Comparison of ENCODE assay signal across 10 cellular contexts in genomic region chr20:35262734-35263608, GRCh38. TPM values are rescaled to one million over a fixed set of nuclear protein-coding genes. Genes with fewer than 3 reads are reported as not detected.
DNase-seq lines count a peak whose midpoint lies in the region; ATAC-seq, FAIRE-seq and TF ChIP-seq lines count a peak whose summit lies in the region.
"Not testable (repeated sequence)": the region's sequence is repeated elsewhere in the genome, so short reads cannot be mapped to it uniquely, and the experiment has no call there.
"Had no signal": no experiment of that assay in that cellular context is flagged by ENCODE, and none has a peak within 500 bp of the region (broad histone marks: within the 10 kb centered on the region; RNA-seq: fewer than 3 reads in every experiment).

No MANE protein-coding gene starts in this region.

- not testable (repeated sequence) for H2AFZ ChIP-seq in endothelial cell of umbilical vein (ENCODE audit: low read depth, low read length)

- peaks cover 31% of the 10 kb centered on the region for H3K36me3 Mint-ChIP-seq in stimulated activated effector memory CD8-positive, alpha-beta T cell treated with anti-CD3 and anti-CD28 coated beads, Interleukin-12 subunit alpha, Interleukin-12 subunit beta, amount 100 ng/mL, for 72 hours

- not testable (repeated sequence) for H3K4me3 Mint-ChIP-seq in stimulated activated effector memory CD8-positive, alpha-beta T cell treated with anti-CD3 and anti-CD28 coated beads, Interleukin-12 subunit alpha, Interleukin-12 subunit beta, amount 100 ng/mL, for 72 hours

- TF ChIP-seq CTCF in AG04450 (IDR thresholded peaks at IDR 0.05; ENCODE audit: low read depth, low read length) = peak; percentile 31
- TF ChIP-seq CTCF in endothelial cell of umbilical vein (IDR thresholded peaks at IDR 0.05; ENCODE audit: extremely low read depth in 1 of 2, insufficient read depth in 1 of 2, low read depth in 1 of 2, low read length in 2 of 2) = not testable (repeated sequence)

- not testable (repeated sequence) for H4K20me1 ChIP-seq in endothelial cell of umbilical vein (replicated peaks; ENCODE audit: control insufficient read depth, extremely low read depth, insufficient read depth, low read length)

- peak overlapping the region; percentile 79 for H3K27ac Mint-ChIP-seq in stimulated activated effector memory CD8-positive, alpha-beta T cell treated with anti-CD3 and anti-CD28 coated beads, Interleukin-12 subunit alpha, Interleukin-12 subunit beta, amount 100 ng/mL, for 72 hours

- not testable (repeated sequence) for H3K9ac ChIP-seq in endothelial cell of umbilical vein (replicated peaks; ENCODE audit: extremely low read depth, insufficient read depth, low read length)
- H3K9ac ChIP-seq in iPS-18a (ENCODE audit: low read length) = peak overlapping the region; percentile 55

- H3K27ac ChIP-seq in AG04450 (ENCODE audit: low read depth, low read length) = peak overlapping the region; percentile 47
- not testable (repeated sequence) for H3K27ac ChIP-seq in endothelial cell of umbilical vein (ENCODE audit: insufficient read depth, low read depth, low read length)
- H3K27ac ChIP-seq in iPS-18a (ENCODE audit: low read length) = peak overlapping the region; percentile 82

- H3K27me3 ChIP-seq in AG04450 (ENCODE audit: control insufficient read depth, insufficient read depth, low read length); HAP-1 (ENCODE audit: low read depth); endothelial cell of umbilical vein (ENCODE audit: control insufficient read depth in 2 of 2, insufficient read depth in 2 of 2, low read length in 2 of 2); iPS-18a (ENCODE audit: control insufficient read depth, insufficient read depth, low read length): not testable (repeated sequence)

- H3K4me2 ChIP-seq in endothelial cell of umbilical vein (ENCODE audit: insufficient read depth, low read length) = not testable (repeated sequence)

- FAIRE-seq in endothelial cell of umbilical vein (lab: Jason Lieb, UNC) = peak; percentile 60

- peaks cover 34% of the 10 kb centered on the region for H3K4me1 ChIP-seq in HAP-1
- not testable (repeated sequence) for H3K4me1 ChIP-seq in endothelial cell of umbilical vein (ENCODE audit: control insufficient read depth, extremely low read depth, insufficient read depth, low read length)
- H3K4me1 ChIP-seq in iPS-18a (ENCODE audit: control insufficient read depth, low read depth, low read length) = peaks cover 33% of the 10 kb centered on the region

- H3K4me3 ChIP-seq in AG04450 (ENCODE audit: low read depth, low read length); endothelial cell of umbilical vein (replicated peaks in 1 of 3; ENCODE audit: insufficient read depth in 1 of 3, low read depth in 1 of 3, low read length in 3 of 3); iPS-18a (ENCODE audit: low read length): not testable (repeated sequence)
- H3K4me3 ChIP-seq in HAP-1 = peak overlapping the region; percentile 15

- in situ Hi-C loops in HAP-1 (cut with MboI; ENCODE audit: low sequenced_read_pairs) = not testable (repeated sequence)

- CTCF ChIA-PET in AG04450 (lab: Charles Lee) (interaction anchor here (0.5 to 4.2 kb wide), 10 partner anchors 22 to 419 kb away, joined by 3 to 33 read pairs (median 6); no protein-coding TSS in a partner anchor), endothelial cell of umbilical vein (lab: Charles Lee) (interaction anchor here (0.6 to 11.4 kb wide), 8 partner anchors 76 to 411 kb away, joined by 3 to 177 read pairs (median 3); partner anchors contain the start of gene EDEM2)

- not testable (repeated sequence) for H3K9me3 Mint-ChIP-seq in stimulated activated effector memory CD8-positive, alpha-beta T cell treated with anti-CD3 and anti-CD28 coated beads, Interleukin-12 subunit alpha, Interleukin-12 subunit beta, amount 100 ng/mL, for 72 hours

- TF ChIP-seq POLR2A in endothelial cell of umbilical vein (IDR thresholded peaks at IDR 0.05; ENCODE audit: low read depth, low read length) = not testable (repeated sequence)

- intact Hi-C loops in endothelial cell of umbilical vein (cut with micrococcal nuclease) = not testable (repeated sequence)

- BruUV-seq in endothelial cell of umbilical vein (replicated peaks; lab: Mats Ljungman, UMichigan) = not testable (repeated sequence)

- peaks cover 18% of the 10 kb centered on the region for H3K4me1 Mint-ChIP-seq in stimulated activated effector memory CD8-positive, alpha-beta T cell treated with anti-CD3 and anti-CD28 coated beads, Interleukin-12 subunit alpha, Interleukin-12 subunit beta, amount 100 ng/mL, for 72 hours

- dilution Hi-C loops in endothelial cell of umbilical vein (cut with MboI; ENCODE audit: extremely low pct_ligation_motif_present, low sequenced_read_pairs) = loop anchor here (25.0 kb wide), 1 partner anchor 426 kb away; the partner anchor contains the start of gene NCOA6

- not testable (repeated sequence) for ATAC-seq in stimulated activated effector memory CD8-positive, alpha-beta T cell treated with anti-CD3 and anti-CD28 coated beads, Interleukin-12 subunit alpha, Interleukin-12 subunit beta, amount 100 ng/mL, for 72 hours

- DNase-seq in AG04450 (ENCODE audit: low read depth, low spot score) = peak; percentile 34
- DNase-seq in HAP-1 (ENCODE audit: low spot score in 2 of 2) = peak; percentile 93 to 97
- DNase-seq in NCI-H226 = peak; percentile 97
- DNase-seq in amniotic epithelial cell (ENCODE audit: low read depth) = peak; percentile 89
- DNase-seq in endothelial cell of umbilical vein (ENCODE audit: low read depth, low spot score) = peak; percentile 40
- peak; percentile 74 for DNase-seq in mucosa of gallbladder (ENCODE audit: low spot score)
- DNase-seq in stimulated activated effector memory CD8-positive, alpha-beta T cell treated with anti-CD3 and anti-CD28 coated beads, Interleukin-12 subunit alpha, Interleukin-12 subunit beta, amount 100 ng/mL, for 72 hours (ENCODE audit: low spot score in 2 of 2) = not testable (repeated sequence)

- POLR2A ChIA-PET in AG04450 (lab: Yijun Ruan, JAX) = interaction anchor here (0.6 to 0.7 kb wide), 5 partner anchors 12 to 260 kb away, joined by 3 to 8 read pairs (median 5); no protein-coding TSS in a partner anchor
- POLR2A ChIA-PET in endothelial cell of umbilical vein (lab: Charles Lee) = interaction anchor here (1.2 kb wide), 1 partner anchor 43 kb away, joined by 3 read pairs; no protein-coding TSS in a partner anchor

- not testable (repeated sequence) for H3K9me3 ChIP-seq in AG04450 (ENCODE audit: control insufficient read depth, insufficient read depth, low read length); HAP-1; endothelial cell of umbilical vein (replicated peaks; ENCODE audit: control insufficient read depth, insufficient read depth, low read length); iPS-18a (ENCODE audit: control insufficient read depth, low read depth, low read length)

- not testable (repeated sequence) for H3K79me2 ChIP-seq in endothelial cell of umbilical vein (ENCODE audit: control insufficient read depth, insufficient read depth, low read length)

- not testable (repeated sequence) for H3K9me1 ChIP-seq in endothelial cell of umbilical vein (replicated peaks; ENCODE audit: control insufficient read depth, extremely low read depth, insufficient read depth, low read length)

- not testable (repeated sequence) for H3K36me3 ChIP-seq in HAP-1 (replicated peaks); endothelial cell of umbilical vein (ENCODE audit: control insufficient read depth in 2 of 2, extremely low read depth in 1 of 2, insufficient read depth in 2 of 2, low read length in 2 of 2); iPS-18a (ENCODE audit: control insufficient read depth, low read depth, low read length)

RNA-seq across cellular contexts. Expression of gene MMP24OS, which starts 15.0 kb away (rescaled TPM):
- polyA plus RNA-seq in AG04450 (2011; rRNA removed) (35.3 and 44.9 TPM in 2 replicates), endothelial cell of umbilical vein (35.1 and 43.2 TPM in 2 replicates)
- 30.3 and 34.6 TPM in 2 replicates for polyA minus RNA-seq in AG04450 (2011; rRNA and poly(A)+ RNA removed)
- total RNA-seq in endothelial cell of umbilical vein (52.8 and 55.6 TPM in 2 replicates), mucosa of gallbladder (123 TPM)
- 25.2 and 33.9 TPM in 2 replicates for polyA plus RNA-seq in endothelial cell of umbilical vein (2011; cell fraction: cytosol; rRNA removed)
- 18.0 and 21.5 TPM in 2 replicates for polyA plus RNA-seq in endothelial cell of umbilical vein (2011; cell fraction: nucleus; rRNA removed)
- 31.8 and 52.0 TPM in 2 replicates for polyA plus RNA-seq in endothelial cell of umbilical vein (2012)
- polyA minus RNA-seq in endothelial cell of umbilical vein = 15.2 and 20.2 TPM in 2 replicates
- polyA minus RNA-seq in endothelial cell of umbilical vein (2011; cell fraction: cytosol; rRNA and poly(A)+ RNA removed) = 19.6 TPM
- 15.6 and 16.3 TPM in 2 replicates for polyA minus RNA-seq in endothelial cell of umbilical vein (2011; cell fraction: nucleus; rRNA and poly(A)+ RNA removed)

RNA-seq across cellular contexts. Expression of gene EIF6, which starts 21.6 kb away (rescaled TPM):
- 133 and 157 TPM in 2 replicates for polyA plus RNA-seq in AG04450 (2011; rRNA removed)
- polyA minus RNA-seq in AG04450 (2011; rRNA and poly(A)+ RNA removed) = 111 and 146 TPM in 2 replicates
- 124 and 153 TPM in 2 replicates for total RNA-seq in endothelial cell of umbilical vein
- polyA plus RNA-seq in endothelial cell of umbilical vein = 286 and 383 TPM in 2 replicates
- polyA plus RNA-seq in endothelial cell of umbilical vein (2011; cell fraction: cytosol; rRNA removed) = 212 and 219 TPM in 2 replicates
- 121 and 152 TPM in 2 replicates for polyA plus RNA-seq in endothelial cell of umbilical vein (2011; cell fraction: nucleus; rRNA removed)
- 128 and 134 TPM in 2 replicates for polyA plus RNA-seq in endothelial cell of umbilical vein (2012)
- 117 and 150 TPM in 2 replicates for polyA minus RNA-seq in endothelial cell of umbilical vein
- 111 TPM for polyA minus RNA-seq in endothelial cell of umbilical vein (2011; cell fraction: cytosol; rRNA and poly(A)+ RNA removed)
- 22.6 and 26.3 TPM in 2 replicates for polyA minus RNA-seq in endothelial cell of umbilical vein (2011; cell fraction: nucleus; rRNA and poly(A)+ RNA removed)
- total RNA-seq in mucosa of gallbladder = 98.5 TPM

RNA-seq across cellular contexts. Expression of gene FAM83C, which starts 29.3 kb away (rescaled TPM):
- polyA plus RNA-seq in AG04450 (2011; rRNA removed) (not detected in 2 replicates), endothelial cell of umbilical vein (not detected in 2 replicates)
- polyA minus RNA-seq in AG04450 (2011; rRNA and poly(A)+ RNA removed) = not detected in 2 replicates
- total RNA-seq in endothelial cell of umbilical vein (not detected in 2 replicates), mucosa of gallbladder (not detected)
- not detected in 2 replicates for polyA plus RNA-seq in endothelial cell of umbilical vein (2011; cell fraction: cytosol; rRNA removed)
- polyA plus RNA-seq in endothelial cell of umbilical vein (2011; cell fraction: nucleus; rRNA removed) = not detected in 2 replicates
- not detected in 2 replicates for polyA plus RNA-seq in endothelial cell of umbilical vein (2012)
- polyA minus RNA-seq in endothelial cell of umbilical vein = not detected in 2 replicates
- polyA minus RNA-seq in endothelial cell of umbilical vein (2011; cell fraction: cytosol; rRNA and poly(A)+ RNA removed) = not detected
- polyA minus RNA-seq in endothelial cell of umbilical vein (2011; cell fraction: nucleus; rRNA and poly(A)+ RNA removed) = not detected in 2 replicates
- total RNA-seq: psoas muscle, subcutaneous adipose tissue had no signal

RNA-seq across cellular contexts. Expression of gene MMP24, which starts 36.5 kb away (rescaled TPM):
- polyA plus RNA-seq in AG04450 (2011; rRNA removed) (0.40 and 0.45 TPM in 2 replicates), endothelial cell of umbilical vein (0.48 and 0.54 TPM in 2 replicates)
- 0.32 and 0.35 TPM in 2 replicates for polyA minus RNA-seq in AG04450 (2011; rRNA and poly(A)+ RNA removed)
- total RNA-seq in endothelial cell of umbilical vein (0.27 and 0.32 TPM in 2 replicates), mucosa of gallbladder (1.6 TPM)
- polyA plus RNA-seq in endothelial cell of umbilical vein (2011; cell fraction: cytosol; rRNA removed) = 0.44 and 0.48 TPM in 2 replicates
- 0.27 and 0.28 TPM in 2 replicates for polyA plus RNA-seq in endothelial cell of umbilical vein (2011; cell fraction: nucleus; rRNA removed)
- polyA plus RNA-seq in endothelial cell of umbilical vein (2012) = 1.5 and 2.5 TPM in 2 replicates
- 0.19 and 0.28 TPM in 2 replicates for polyA minus RNA-seq in endothelial cell of umbilical vein
- 0.20 TPM for polyA minus RNA-seq in endothelial cell of umbilical vein (2011; cell fraction: cytosol; rRNA and poly(A)+ RNA removed)
- polyA minus RNA-seq in endothelial cell of umbilical vein (2011; cell fraction: nucleus; rRNA and poly(A)+ RNA removed) = 0.10 and 0.24 TPM in 2 replicates
